ENCODE assay signal across 1 cellular context in the genomic region with DNA sequence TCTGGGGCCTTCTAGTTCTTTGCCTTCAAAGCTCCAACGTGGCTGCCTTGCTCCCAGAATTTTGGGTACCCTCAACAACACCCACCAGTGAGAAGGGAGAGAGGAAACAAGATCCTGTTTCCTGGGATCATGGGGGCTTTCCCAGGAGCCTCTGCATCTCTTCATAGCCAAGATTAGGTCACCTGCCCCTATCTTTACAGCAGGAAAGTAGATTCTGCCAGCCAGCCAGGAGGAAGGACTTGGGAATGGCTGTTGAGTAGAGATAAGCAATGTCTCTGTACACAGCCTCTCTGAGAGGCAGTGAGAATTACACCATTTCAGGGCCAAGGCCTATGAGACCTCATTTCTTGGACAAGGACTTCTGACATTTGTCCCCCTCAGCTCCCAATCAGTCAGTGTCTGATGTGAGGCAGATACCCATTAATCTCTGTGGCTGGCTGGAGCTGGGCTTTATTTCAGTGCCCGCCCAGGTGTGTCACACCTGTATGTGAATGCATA.
A peak's percentile ranks its signal among the peaks of the same experiment; 100 is the strongest.
TF ChIP-seq lines count a peak whose summit lies in the region.

No MANE protein-coding gene starts in this region.

TF ChIP-seq in K562, 482 proteins besides CTCF, POLR2A, EP300 and RAD21 (continued from another document and continues in another):
- peak; percentile 46 for TF ChIP-seq USF2 (CRISPR knock-in tag; IDR thresholded peaks at IDR 0.05)
- TF ChIP-seq JUN (IDR thresholded peaks at IDR 0.05; ENCODE audit: borderline replicate concordance, low read depth, low read length): 0 out of 2 replicates have a peak, but pooled peaks have one; percentile 21
- TF ChIP-seq JUN (CRISPR knock-in tag; IDR thresholded peaks at IDR 0.05; ENCODE audit: borderline replicate concordance): no peak
- peak; percentile 5; the same call in 1 of the 2 replicates for TF ChIP-seq MECOM (CRISPR knock-in tag; IDR thresholded peaks at IDR 0.05)
- TF ChIP-seq, protein P1, sequence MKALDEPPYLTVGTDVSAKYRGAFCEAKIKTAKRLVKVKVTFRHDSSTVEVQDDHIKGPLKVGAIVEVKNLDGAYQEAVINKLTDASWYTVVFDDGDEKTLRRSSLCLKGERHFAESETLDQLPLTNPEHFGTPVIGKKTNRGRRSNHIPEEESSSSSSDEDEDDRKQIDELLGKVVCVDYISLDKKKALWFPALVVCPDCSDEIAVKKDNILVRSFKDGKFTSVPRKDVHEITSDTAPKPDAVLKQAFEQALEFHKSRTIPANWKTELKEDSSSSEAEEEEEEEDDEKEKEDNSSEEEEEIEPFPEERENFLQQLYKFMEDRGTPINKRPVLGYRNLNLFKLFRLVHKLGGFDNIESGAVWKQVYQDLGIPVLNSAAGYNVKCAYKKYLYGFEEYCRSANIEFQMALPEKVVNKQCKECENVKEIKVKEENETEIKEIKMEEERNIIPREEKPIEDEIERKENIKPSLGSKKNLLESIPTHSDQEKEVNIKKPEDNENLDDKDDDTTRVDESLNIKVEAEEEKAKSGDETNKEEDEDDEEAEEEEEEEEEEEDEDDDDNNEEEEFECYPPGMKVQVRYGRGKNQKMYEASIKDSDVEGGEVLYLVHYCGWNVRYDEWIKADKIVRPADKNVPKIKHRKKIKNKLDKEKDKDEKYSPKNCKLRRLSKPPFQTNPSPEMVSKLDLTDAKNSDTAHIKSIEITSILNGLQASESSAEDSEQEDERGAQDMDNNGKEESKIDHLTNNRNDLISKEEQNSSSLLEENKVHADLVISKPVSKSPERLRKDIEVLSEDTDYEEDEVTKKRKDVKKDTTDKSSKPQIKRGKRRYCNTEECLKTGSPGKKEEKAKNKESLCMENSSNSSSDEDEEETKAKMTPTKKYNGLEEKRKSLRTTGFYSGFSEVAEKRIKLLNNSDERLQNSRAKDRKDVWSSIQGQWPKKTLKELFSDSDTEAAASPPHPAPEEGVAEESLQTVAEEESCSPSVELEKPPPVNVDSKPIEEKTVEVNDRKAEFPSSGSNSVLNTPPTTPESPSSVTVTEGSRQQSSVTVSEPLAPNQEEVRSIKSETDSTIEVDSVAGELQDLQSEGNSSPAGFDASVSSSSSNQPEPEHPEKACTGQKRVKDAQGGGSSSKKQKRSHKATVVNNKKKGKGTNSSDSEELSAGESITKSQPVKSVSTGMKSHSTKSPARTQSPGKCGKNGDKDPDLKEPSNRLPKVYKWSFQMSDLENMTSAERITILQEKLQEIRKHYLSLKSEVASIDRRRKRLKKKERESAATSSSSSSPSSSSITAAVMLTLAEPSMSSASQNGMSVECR (CRISPR knock-in tag; IDR thresholded peaks at IDR 0.05): no peak
- TF ChIP-seq NCOA2 (IDR thresholded peaks at IDR 0.05; ENCODE audit: partially characterized antibody in 2 of 2): no peak
- no peak for TF ChIP-seq YBX1 (IDR thresholded peaks at IDR 0.05)
- peak; percentile 61; the same call in 1 of the 2 replicates for TF ChIP-seq KHSRP (IDR thresholded peaks at IDR 0.05)
- TF ChIP-seq ZC3H8 (IDR thresholded peaks at IDR 0.05): no peak
- TF ChIP-seq KDM1A (IDR thresholded peaks at IDR 0.05): peak; percentile 63 to 81
- TF ChIP-seq, protein P2, sequence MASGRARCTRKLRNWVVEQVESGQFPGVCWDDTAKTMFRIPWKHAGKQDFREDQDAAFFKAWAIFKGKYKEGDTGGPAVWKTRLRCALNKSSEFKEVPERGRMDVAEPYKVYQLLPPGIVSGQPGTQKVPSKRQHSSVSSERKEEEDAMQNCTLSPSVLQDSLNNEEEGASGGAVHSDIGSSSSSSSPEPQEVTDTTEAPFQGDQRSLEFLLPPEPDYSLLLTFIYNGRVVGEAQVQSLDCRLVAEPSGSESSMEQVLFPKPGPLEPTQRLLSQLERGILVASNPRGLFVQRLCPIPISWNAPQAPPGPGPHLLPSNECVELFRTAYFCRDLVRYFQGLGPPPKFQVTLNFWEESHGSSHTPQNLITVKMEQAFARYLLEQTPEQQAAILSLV (tag; IDR thresholded peaks at IDR 0.05): no peak
- no peak for TF ChIP-seq ZKSCAN1 (IDR thresholded peaks at IDR 0.05; ENCODE audit: low read depth, low read length)
- TF ChIP-seq ETV5 (CRISPR knock-in tag; IDR thresholded peaks at IDR 0.05; ENCODE audit: low read depth): no peak
- no peak for TF ChIP-seq CHD1 (IDR thresholded peaks at IDR 0.05; ENCODE audit: low read length)
- no peak for TF ChIP-seq HNRNPH1 (optimal IDR thresholded peaks at IDR 0.05; ENCODE audit: low read depth, low read length)
- TF ChIP-seq MYBL2 (IDR thresholded peaks at IDR 0.05; ENCODE audit: low read depth): no peak
- no peak for TF ChIP-seq MYBL2 (CRISPR knock-in tag; IDR thresholded peaks at IDR 0.05; ENCODE audit: borderline replicate concordance)
- no peak for TF ChIP-seq ZNF75A (CRISPR knock-in tag; IDR thresholded peaks at IDR 0.05)
- no peak for TF ChIP-seq SMARCA5 (IDR thresholded peaks at IDR 0.05)
- no peak for TF ChIP-seq SIX5 (IDR thresholded peaks at IDR 0.05; ENCODE audit: borderline replicate concordance in 1 of 2, insufficient read depth in 1 of 2, low read depth in 1 of 2, low read length in 2 of 2)
- no peak for TF ChIP-seq THRAP3 (IDR thresholded peaks at IDR 0.05; ENCODE audit: borderline replicate concordance)
- TF ChIP-seq, protein P3, sequence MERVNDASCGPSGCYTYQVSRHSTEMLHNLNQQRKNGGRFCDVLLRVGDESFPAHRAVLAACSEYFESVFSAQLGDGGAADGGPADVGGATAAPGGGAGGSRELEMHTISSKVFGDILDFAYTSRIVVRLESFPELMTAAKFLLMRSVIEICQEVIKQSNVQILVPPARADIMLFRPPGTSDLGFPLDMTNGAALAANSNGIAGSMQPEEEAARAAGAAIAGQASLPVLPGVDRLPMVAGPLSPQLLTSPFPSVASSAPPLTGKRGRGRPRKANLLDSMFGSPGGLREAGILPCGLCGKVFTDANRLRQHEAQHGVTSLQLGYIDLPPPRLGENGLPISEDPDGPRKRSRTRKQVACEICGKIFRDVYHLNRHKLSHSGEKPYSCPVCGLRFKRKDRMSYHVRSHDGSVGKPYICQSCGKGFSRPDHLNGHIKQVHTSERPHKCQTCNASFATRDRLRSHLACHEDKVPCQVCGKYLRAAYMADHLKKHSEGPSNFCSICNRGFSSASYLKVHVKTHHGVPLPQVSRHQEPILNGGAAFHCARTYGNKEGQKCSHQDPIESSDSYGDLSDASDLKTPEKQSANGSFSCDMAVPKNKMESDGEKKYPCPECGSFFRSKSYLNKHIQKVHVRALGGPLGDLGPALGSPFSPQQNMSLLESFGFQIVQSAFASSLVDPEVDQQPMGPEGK (CRISPR knock-in tag; IDR thresholded peaks at IDR 0.05; ENCODE audit: borderline replicate concordance): no peak
- no peak for TF ChIP-seq THRB (CRISPR knock-in tag; conservative IDR thresholded peaks at IDR 0.05)
- no peak for TF ChIP-seq SPI1 (IDR thresholded peaks at IDR 0.05; ENCODE audit: borderline replicate concordance, low read depth, low read length)
- TF ChIP-seq XRCC3 (IDR thresholded peaks at IDR 0.05): no peak
- TF ChIP-seq FUS (optimal IDR thresholded peaks at IDR 0.05; ENCODE audit: low read depth, low read length): no peak
- TF ChIP-seq ZNF583 (CRISPR knock-in tag; IDR thresholded peaks at IDR 0.05): no peak
- peak; percentile 69; the same call in 1 of the 2 replicates for TF ChIP-seq BHLHE40 (IDR thresholded peaks at IDR 0.05; ENCODE audit: low read length)
- TF ChIP-seq, protein P4, sequence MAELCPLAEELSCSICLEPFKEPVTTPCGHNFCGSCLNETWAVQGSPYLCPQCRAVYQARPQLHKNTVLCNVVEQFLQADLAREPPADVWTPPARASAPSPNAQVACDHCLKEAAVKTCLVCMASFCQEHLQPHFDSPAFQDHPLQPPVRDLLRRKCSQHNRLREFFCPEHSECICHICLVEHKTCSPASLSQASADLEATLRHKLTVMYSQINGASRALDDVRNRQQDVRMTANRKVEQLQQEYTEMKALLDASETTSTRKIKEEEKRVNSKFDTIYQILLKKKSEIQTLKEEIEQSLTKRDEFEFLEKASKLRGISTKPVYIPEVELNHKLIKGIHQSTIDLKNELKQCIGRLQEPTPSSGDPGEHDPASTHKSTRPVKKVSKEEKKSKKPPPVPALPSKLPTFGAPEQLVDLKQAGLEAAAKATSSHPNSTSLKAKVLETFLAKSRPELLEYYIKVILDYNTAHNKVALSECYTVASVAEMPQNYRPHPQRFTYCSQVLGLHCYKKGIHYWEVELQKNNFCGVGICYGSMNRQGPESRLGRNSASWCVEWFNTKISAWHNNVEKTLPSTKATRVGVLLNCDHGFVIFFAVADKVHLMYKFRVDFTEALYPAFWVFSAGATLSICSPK (IDR thresholded peaks at IDR 0.05; ENCODE audit: borderline replicate concordance): no peak
- TF ChIP-seq POLR3A (IDR thresholded peaks at IDR 0.05; ENCODE audit: borderline replicate concordance, extremely low read depth, insufficient read depth, insufficient read length): no peak
- peak; percentile 49; the same call in 1 of the 2 replicates for TF ChIP-seq RAD51 (IDR thresholded peaks at IDR 0.05; ENCODE audit: borderline replicate concordance, low read depth)
- TF ChIP-seq TAF15 (IDR thresholded peaks at IDR 0.05; ENCODE audit: low read depth, low read length): no peak
- TF ChIP-seq TCF3 (CRISPR knock-in tag; IDR thresholded peaks at IDR 0.05): peak; percentile 97
- peak; percentile 83; the same call in 1 of the 2 replicates for TF ChIP-seq SMAD4 (CRISPR knock-in tag; conservative IDR thresholded peaks at IDR 0.05)
- no peak; the same call in 1 of the 2 replicates for TF ChIP-seq TARDBP (IDR thresholded peaks at IDR 0.05)
- TF ChIP-seq MCM2 (IDR thresholded peaks at IDR 0.05; ENCODE audit: low read depth): no peak
- no peak for TF ChIP-seq GTF2A2 (tag; IDR thresholded peaks at IDR 0.05)
- TF ChIP-seq, protein P5, sequence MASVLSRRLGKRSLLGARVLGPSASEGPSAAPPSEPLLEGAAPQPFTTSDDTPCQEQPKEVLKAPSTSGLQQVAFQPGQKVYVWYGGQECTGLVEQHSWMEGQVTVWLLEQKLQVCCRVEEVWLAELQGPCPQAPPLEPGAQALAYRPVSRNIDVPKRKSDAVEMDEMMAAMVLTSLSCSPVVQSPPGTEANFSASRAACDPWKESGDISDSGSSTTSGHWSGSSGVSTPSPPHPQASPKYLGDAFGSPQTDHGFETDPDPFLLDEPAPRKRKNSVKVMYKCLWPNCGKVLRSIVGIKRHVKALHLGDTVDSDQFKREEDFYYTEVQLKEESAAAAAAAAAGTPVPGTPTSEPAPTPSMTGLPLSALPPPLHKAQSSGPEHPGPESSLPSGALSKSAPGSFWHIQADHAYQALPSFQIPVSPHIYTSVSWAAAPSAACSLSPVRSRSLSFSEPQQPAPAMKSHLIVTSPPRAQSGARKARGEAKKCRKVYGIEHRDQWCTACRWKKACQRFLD (CRISPR knock-in tag; IDR thresholded peaks at IDR 0.05): peak; percentile 82
- TF ChIP-seq XRCC5 (IDR thresholded peaks at IDR 0.05; ENCODE audit: low read depth, low read length): no peak
- peak; percentile 63 to 81 for TF ChIP-seq AFF1 (IDR thresholded peaks at IDR 0.05; ENCODE audit: low read depth in 1 of 2, partially characterized antibody in 2 of 2)
- TF ChIP-seq HMGN3 (IDR thresholded peaks at IDR 0.05; ENCODE audit: borderline replicate concordance, extremely low read depth, insufficient read length, low read depth, low read length): no peak
- TF ChIP-seq ATF7 (IDR thresholded peaks at IDR 0.05): peak; percentile 83
- peak; percentile 93 for TF ChIP-seq NCOR1 (IDR thresholded peaks at IDR 0.05)
- no peak for TF ChIP-seq NUFIP1 (IDR thresholded peaks at IDR 0.05; ENCODE audit: partially characterized antibody)
